Comparison of ENCODE assay signal across 8 cellular contexts in genomic region chr18:12287684-12288405, GRCh38. TPM values are rescaled to one million over a fixed set of nuclear protein-coding genes. Genes with fewer than 3 reads are reported as not detected.
DNase-seq lines count a peak whose midpoint lies in the region.

No MANE protein-coding gene starts in this region.

- H3K9me3 ChIP-seq in esophagus (ENCODE audit: control insufficient read depth in 2 of 2, insufficient read depth in 1 of 2, low read depth in 1 of 2, low read length in 1 of 2) (no peaks in the 10 kb centered on the region), muscle layer of colon (ENCODE audit: low read length) (no peaks in the 10 kb centered on the region)

- WGBS in esophagus, 2 donors: 2 to 3% methylated on average over 41 of the region's 41 CpGs

- H3K36me3 ChIP-seq in esophagus (ENCODE audit: control insufficient read depth in 2 of 2, insufficient read depth in 2 of 2, low read length in 1 of 2): no peaks in the 10 kb centered on the region
- no peaks in the 10 kb centered on the region for H3K36me3 ChIP-seq in muscle layer of colon (ENCODE audit: insufficient read depth, low read length)

- H3K9ac ChIP-seq in muscle layer of colon (ENCODE audit: low read length): peak overlapping the region; percentile 76

- DNase-seq in AG20443 (ENCODE audit: low spot score) (peak; percentile 92), NCI-H460 (ENCODE audit: extremely low read depth, low read depth) (peak; percentile 15), middle frontal gyrus (ENCODE audit: extremely low spot score, low spot score) (no peak), DMS153 treated with DMSO at 0.1 percent for 48 hours (lab: John Stamatoyannopoulos, UW; ENCODE audit: unreplicated experiment) (no peak), NCI-H187 (lab: John Stamatoyannopoulos, UW) (no peak)
- DNase-seq in activated CD8-positive, alpha-beta memory T cell treated with anti-CD3 and anti-CD28 coated beads, Interleukin-2, amount 50 U/mL, for 48 hours: no peak

- H3K4me1 ChIP-seq in esophagus (ENCODE audit: control insufficient read depth in 2 of 2, insufficient read depth in 2 of 2, low read length in 1 of 2): peaks cover 4 to 5% of the 10 kb centered on the region in 2 donors
- H3K4me1 ChIP-seq in muscle layer of colon (ENCODE audit: insufficient read depth, low read length): peaks cover 11% of the 10 kb centered on the region

- H3K4me3 ChIP-seq in esophagus (ENCODE audit: low read depth in 1 of 2, low read length in 2 of 2) (peak overlapping the region; percentile 36 to 53), muscle layer of colon (ENCODE audit: low read depth in 1 of 2, low read length in 2 of 2) (peak overlapping the region; percentile 40 to 78)

- peak overlapping the region; percentile 61 to 88 for H3K27ac ChIP-seq in esophagus (ENCODE audit: low read depth in 2 of 2, low read length in 1 of 2)
- H3K27ac ChIP-seq in muscle layer of colon (ENCODE audit: low read depth, low read length): peak overlapping the region; percentile 88

- H3K27me3 ChIP-seq in esophagus (ENCODE audit: control insufficient read depth in 1 of 2, insufficient read depth in 2 of 2, low read length in 2 of 2) (no peaks in the 10 kb centered on the region), muscle layer of colon (ENCODE audit: control insufficient read depth in 1 of 2, insufficient read depth in 2 of 2, low read length in 2 of 2) (no peaks in the 10 kb centered on the region)

RNA-seq across cellular contexts. Expression of gene TUBB6, which starts 20.2 kb away (rescaled TPM):
- 87.1 and 102 TPM in 2 replicates for total RNA-seq in NCI-H460 (2014; rRNA removed; shearing (Covaris generic))
- polyA plus RNA-seq in NCI-H460 (2014; cell fraction: nucleus; rRNA removed): 135 and 145 TPM in 2 replicates
- 100 to 1,000 TPM; 183 to 299 TPM for polyA plus RNA-seq in esophagus

RNA-seq across cellular contexts. Expression of gene CIDEA, which starts 33.7 kb away (rescaled TPM):
- total RNA-seq in NCI-H460 (2014; rRNA removed; shearing (Covaris generic)): not detected in 2 replicates
- polyA plus RNA-seq in NCI-H460 (2014; cell fraction: nucleus; rRNA removed): not detected in 2 replicates
- polyA plus RNA-seq in esophagus: 1 to 10 TPM in 1 of 2 donors, under 1 TPM in 1; 0.79 to 2.1 TPM

Comparison
In these comparisons a context has a peak if more than half of its experiments do, and no peak if none do; other contexts are left out.
1. DNase-seq: peak in AG20443 (single experiment) and NCI-H460 (single experiment); none in middle frontal gyrus (single experiment), DMS153 treated with DMSO at 0.1 percent for 48 hours (single experiment), activated CD8-positive, alpha-beta memory T cell treated with anti-CD3 and anti-CD28 coated beads, Interleukin-2, amount 50 U/mL, for 48 hours (single experiment) and NCI-H187 (0 of 2).